8 cellular contexts compared by ENCODE assay signal in genomic region chr3:51390600-51391074, GRCh38. TPM values are rescaled to one million over a fixed set of nuclear protein-coding genes. Genes with fewer than 3 reads are reported as not detected.
A peak's percentile ranks its signal among the peaks of the same experiment; 100 is the strongest.
DNase-seq lines count a peak whose midpoint lies in the region; ATAC-seq, FAIRE-seq and TF ChIP-seq lines count a peak whose summit lies in the region.

No MANE protein-coding gene starts in this region.

- TF ChIP-seq POLR2A in HCT116 (IDR thresholded peaks at IDR 0.05; ENCODE audit: borderline replicate concordance, extremely low read depth, insufficient read depth, insufficient read length) (no peak), HepG2 (IDR thresholded peaks at IDR 0.05; ENCODE audit: insufficient read depth in 1 of 2, low read depth in 2 of 2, low read length in 2 of 2) (peak in 1 of 2 experiments; percentile 18; a peak in 1 of 4 replicates), H54 (IDR thresholded peaks at IDR 0.05; ENCODE audit: low read depth, low read length) (no peak)

- peak; percentile 73 for FAIRE-seq in HepG2 (lab: Jason Lieb, UNC)
- FAIRE-seq in H54 (lab: Jason Lieb, UNC): no peak

- H3K9ac ChIP-seq in HCT116 (ENCODE audit: low read length): peak overlapping the region; percentile 28
- peak overlapping the region; percentile 64 for H3K9ac ChIP-seq in HepG2 (ENCODE audit: insufficient read depth, low read depth, low read length)

- no peak overlapping the region for H2AFZ ChIP-seq in HCT116 (ENCODE audit: low read depth, low read length, poor library complexity, severe bottlenecking)
- no peak overlapping the region for H2AFZ ChIP-seq in HepG2 (ENCODE audit: low read length)

- CTCF ChIA-PET in AG04450 (lab: Charles Lee) (interaction anchor here (0.6 to 6.7 kb wide), 19 partner anchors 10 to 1955 kb away, joined by 3 to 55 read pairs (median 8); partner anchors contain the start of genes CISH and DCAF1), HCT116 (lab: Charles Lee) (interaction anchor here (1.3 to 2.5 kb wide), 4 partner anchors 9 to 774 kb away, joined by 3 to 10 read pairs (median 8); partner anchors contain the start of genes DCAF1 and MAPKAPK3), HepG2 (lab: Yijun Ruan, JAX; ENCODE audit: low intra/inter-chr PET ratio, low total read pairs) (interaction anchor here (1.1 kb wide), 2 partner anchors 44 to 291 kb away, joined by 3 read pairs; no protein-coding TSS in a partner anchor)

- peak overlapping the region; percentile 82 for H3K4me2 ChIP-seq in HCT116 (ENCODE audit: low read length)
- H3K4me2 ChIP-seq in HepG2 (ENCODE audit: low read depth, low read length): peak overlapping the region; percentile 93

- no peak for TF ChIP-seq RAD21 in HCT116 (IDR thresholded peaks at IDR 0.05; ENCODE audit: low read depth)
- TF ChIP-seq RAD21 in HepG2 (CRISPR knock-in tag; IDR thresholded peaks at IDR 0.05): no peak

- no TSS peak for BruUV-seq in HCT116 (replicated peaks; lab: Mats Ljungman, UMichigan)
- BruUV-seq in HepG2 (replicated peaks; lab: Mats Ljungman, UMichigan): no TSS peak

- no peaks in the 10 kb centered on the region for H4K20me1 ChIP-seq in HCT116 (ENCODE audit: insufficient read depth)
- H4K20me1 ChIP-seq in HepG2 (ENCODE audit: insufficient read depth, low read length): peaks cover 27% of the 10 kb centered on the region

- H3K4me1 Mint-ChIP-seq in activated naive CD8-positive, alpha-beta T cell (ENCODE audit: low read depth): peaks cover 60% of the 10 kb centered on the region
- peaks cover 40% of the 10 kb centered on the region for H3K4me1 Mint-ChIP-seq in type B pancreatic cell (ENCODE audit: unreplicated experiment)

- H3K4me1 ChIP-seq in HCT116 (ENCODE audit: control insufficient read depth in 1 of 2, insufficient read depth in 2 of 2, low read length in 2 of 2) (peaks cover 23 to 48% of the 10 kb centered on the region in 2 experiments; a peak in 3 of 4 replicates), HepG2 (ENCODE audit: insufficient read depth, low read length) (peaks cover 77% of the 10 kb centered on the region)

- intact Hi-C loops in HCT116 (cut with micrococcal nuclease) (loop anchor here (1.0 to 5.0 kb wide), 3 partner anchors 282 to 774 kb away; partner anchors contain the start of gene TEX264), HepG2 (cut with micrococcal nuclease; ENCODE audit: unreplicated experiment) (loop anchor here (2.0 kb wide), 1 partner anchor 44 kb away; no protein-coding TSS in a partner anchor)

- peaks cover 17% of the 10 kb centered on the region for H3K9me3 ChIP-seq in AG04450 (ENCODE audit: control insufficient read depth, insufficient read depth, low read length)
- peaks cover 0 to 14% of the 10 kb centered on the region in 2 experiments; a peak in 1 of 4 replicates for H3K9me3 ChIP-seq in HCT116 (ENCODE audit: control insufficient read depth in 1 of 2, insufficient read depth in 1 of 2, low read depth in 1 of 2, low read length in 2 of 2)
- no peaks in the 10 kb centered on the region for H3K9me3 ChIP-seq in HepG2 (ENCODE audit: low read length)

- H3K27me3 ChIP-seq in AG04450 (ENCODE audit: control insufficient read depth, insufficient read depth, low read length) (no peaks in the 10 kb centered on the region), HCT116 (ENCODE audit: insufficient read depth, low read length) (no peaks in the 10 kb centered on the region), HepG2 (ENCODE audit: control insufficient read depth in 1 of 2, insufficient read depth in 2 of 2, low read length in 2 of 2) (no peaks in the 10 kb centered on the region; a peak in 1 of 5 replicates)

- no peaks in the 10 kb centered on the region for H3K27me3 Mint-ChIP-seq in activated naive CD8-positive, alpha-beta T cell
- H3K27me3 Mint-ChIP-seq in type B pancreatic cell: no peaks in the 10 kb centered on the region

- H3K4me3 Mint-ChIP-seq in activated naive CD8-positive, alpha-beta T cell: peak overlapping the region; percentile 70
- peak overlapping the region; percentile 78 for H3K4me3 Mint-ChIP-seq in type B pancreatic cell

- in situ Hi-C loops in HepG2 (cut with HindIII; ENCODE audit: extremely low pct_ligation_motif_present, low pct_unique_long_range_greater_than_20kb): no loop called here

- H3K4me3 ChIP-seq in AG04450 (ENCODE audit: low read depth, low read length) (peak overlapping the region; percentile 49), HCT116 (replicated peaks in 1 of 2; ENCODE audit: low read depth in 1 of 2, low read length in 2 of 2) (peak overlapping the region; percentile 37 to 59), HepG2 (replicated peaks in 1 of 3; ENCODE audit: insufficient read depth in 1 of 3, low read depth in 2 of 3, low read length in 3 of 3) (peak overlapping the region in 2 of 3 experiments; percentile 41 to 66; a peak in 5 of 6 replicates)

- RAD21 ChIA-PET in HCT116 (lab: Charles Lee; ENCODE audit: low non-redundant PET in 1 of 2, low total read pairs in 2 of 2, uncharacterized antibody in 2 of 2, unreplicated experiment in 2 of 2): interaction anchor here in 1 of 2 experiments (0.6 kb wide), 1 partner anchor 774 kb away, joined by 4 read pairs; the partner anchor contains the start of gene MAPKAPK3

- no peak for TF ChIP-seq EP300 in HepG2 (IDR thresholded peaks at IDR 0.05; ENCODE audit: low read depth in 2 of 2, low read length in 2 of 2)
- no peak for TF ChIP-seq EP300 in HepG2 (CRISPR knock-in tag; IDR thresholded peaks at IDR 0.05; ENCODE audit: borderline replicate concordance)

- H3K9me2 ChIP-seq in HCT116 (ENCODE audit: insufficient read depth): no peaks in the 10 kb centered on the region

- H3K36me3 ChIP-seq in HCT116 (ENCODE audit: control insufficient read depth in 1 of 2, insufficient read depth in 2 of 2, low read length in 2 of 2): peaks cover 5 to 68% of the 10 kb centered on the region in 2 experiments; a peak in 3 of 4 replicates
- H3K36me3 ChIP-seq in HepG2 (replicated peaks in 1 of 2; ENCODE audit: control insufficient read depth in 1 of 2, insufficient read depth in 2 of 2, low read length in 2 of 2): peaks cover 16 to 44% of the 10 kb centered on the region in 2 experiments

- WGBS in HepG2 (ENCODE audit: low lambda C conversion rate): 94% methylated on average over 6 of the region's 23 CpGs

- POLR2A ChIA-PET in AG04450 (lab: Yijun Ruan, JAX): no interaction called here
- POLR2A ChIA-PET in HCT116 (lab: Charles Lee): no interaction called here
- POLR2A ChIA-PET in HepG2 (lab: Yijun Ruan, JAX): interaction anchor here (1.3 kb wide), 1 partner anchor 789 kb away, joined by 3 read pairs; no protein-coding TSS in a partner anchor

- H3K9me3 Mint-ChIP-seq in activated naive CD8-positive, alpha-beta T cell (ENCODE audit: low read depth): no peaks in the 10 kb centered on the region
- H3K9me3 Mint-ChIP-seq in type B pancreatic cell: no peaks in the 10 kb centered on the region

- peaks cover 18% of the 10 kb centered on the region for H3K36me3 Mint-ChIP-seq in activated naive CD8-positive, alpha-beta T cell
- H3K36me3 Mint-ChIP-seq in type B pancreatic cell: peaks cover 49% of the 10 kb centered on the region

- H3K27ac ChIP-seq in AG04450 (ENCODE audit: low read depth, low read length) (peak overlapping the region; percentile 43), HCT116 (ENCODE audit: low read depth, low read length) (peak overlapping the region; percentile 62), HepG2 (ENCODE audit: extremely low read length, insufficient read depth, low read length) (peak overlapping the region; percentile 54)

- H3K27ac Mint-ChIP-seq in activated naive CD8-positive, alpha-beta T cell: peak overlapping the region; percentile 81
- H3K27ac Mint-ChIP-seq in type B pancreatic cell: peak overlapping the region; percentile 99

- TF ChIP-seq CTCF in AG04450 (IDR thresholded peaks at IDR 0.05; ENCODE audit: low read depth, low read length): peak; percentile 84; the same call in 1 of the 2 replicates
- TF ChIP-seq CTCF in HCT116 (IDR thresholded peaks at IDR 0.05 in 2 of 3, conservative IDR thresholded peaks at IDR 0.05 in 1 of 3; ENCODE audit: borderline replicate concordance in 1 of 3, insufficient read depth in 1 of 3, low read depth in 2 of 3, low read length in 2 of 3): peak in 1 of 3 experiments; percentile 78; a peak in 2 of 6 replicates
- no peak for TF ChIP-seq CTCF in HepG2 (CRISPR knock-in tag; IDR thresholded peaks at IDR 0.05)
- no peak for TF ChIP-seq CTCF in type B pancreatic cell (conservative IDR thresholded peaks at IDR 0.05)

- H3K79me2 ChIP-seq in HCT116 (ENCODE audit: insufficient read depth, low read length) (peaks cover 56% of the 10 kb centered on the region), HepG2 (ENCODE audit: insufficient read depth, low read length) (peaks cover 61% of the 10 kb centered on the region)

- DNase-seq in AG04450 (ENCODE audit: low read depth, low spot score): no peak
- DNase-seq in HCT116 (ENCODE audit: low read depth, low spot score): no peak
- no peak for DNase-seq in HepG2 (ENCODE audit: low spot score)
- DNase-seq in type B pancreatic cell (ENCODE audit: extremely low spot score, unreplicated experiment): no peak
- no peak for DNase-seq in NCI-H146 treated with DMSO at 0.1 percent for 48 hours (lab: John Stamatoyannopoulos, UW; ENCODE audit: unreplicated experiment)
- DNase-seq in H54 (ENCODE audit: insufficient read length, low spot score): no peak

- ATAC-seq in HCT116: peak; percentile 26; the same call in 1 of the 2 replicates
- ATAC-seq in HepG2: no peak
- no peak for ATAC-seq in HG03521 (IDR thresholded peaks at IDR 0.05; ENCODE audit: unreplicated experiment)

RNA-seq across cellular contexts. Expression of gene RBM15B, which starts 0.4 kb away (rescaled TPM):
- polyA plus RNA-seq in AG04450 (2011; rRNA removed) (12.5 and 17.0 TPM in 2 replicates), HepG2 (2011; rRNA removed) (8.2 and 8.5 TPM in 2 replicates)
- 21.9 and 25.8 TPM in 2 replicates for polyA minus RNA-seq in AG04450 (2011; rRNA and poly(A)+ RNA removed)
- total RNA-seq in HCT116 (2021; ENCODE audit: unreplicated experiment) (24.1 TPM), HepG2 (2016; rRNA removed; fragmentation: Illumina TruSeq; extraction: Trizol) (19.3 and 19.6 TPM in 2 replicates), type B pancreatic cell (ENCODE audit: low replicate concordance) (54.3 and 66.4 TPM in 2 replicates)
- polyA plus RNA-seq in HCT116 (2012): 15.6 and 15.8 TPM in 2 replicates
- total RNA-seq in HepG2 (2016; cell fraction: cytosol; rRNA removed; fragmentation: Illumina TruSeq; extraction: Trizol; ENCODE audit: low read depth): 4.0 and 4.1 TPM in 2 replicates
- 15.8 and 19.9 TPM in 2 replicates for total RNA-seq in HepG2 (2016; cell fraction: insoluble cytoplasmic fraction; rRNA removed; fragmentation: Illumina TruSeq; extraction: Trizol)
- 21.6 and 22.6 TPM in 2 replicates for total RNA-seq in HepG2 (2016; cell fraction: membrane; rRNA removed; fragmentation: Illumina TruSeq; extraction: Trizol)
- total RNA-seq in HepG2 (2016; cell fraction: nucleus; rRNA removed; fragmentation: Illumina TruSeq; extraction: Trizol): 15.0 and 17.5 TPM in 2 replicates
- polyA plus RNA-seq in HepG2 (2011; cell fraction: cytosol; rRNA removed): 8.8 and 9.8 TPM in 2 replicates
- 10.4 and 11.9 TPM in 2 replicates for polyA plus RNA-seq in HepG2 (2011; cell fraction: nucleus; rRNA removed)
- 9.6 and 10.5 TPM in 2 replicates for polyA plus RNA-seq in HepG2 (2012)
- polyA plus RNA-seq in HepG2 (2016; cell fraction: cytosol; fragmentation: Illumina TruSeq; extraction: Trizol; ENCODE audit: low read depth): 3.9 and 4.1 TPM in 2 replicates
- 20.7 and 23.7 TPM in 2 replicates for polyA plus RNA-seq in HepG2 (2016; cell fraction: insoluble cytoplasmic fraction; fragmentation: Illumina TruSeq; extraction: Trizol; ENCODE audit: low read depth)
- polyA plus RNA-seq in HepG2 (2016; cell fraction: membrane; fragmentation: Illumina TruSeq; extraction: Trizol; ENCODE audit: low read depth): 17.3 and 19.5 TPM in 2 replicates
- polyA plus RNA-seq in HepG2 (2016; cell fraction: nucleus; fragmentation: Illumina TruSeq; extraction: Trizol; ENCODE audit: insufficient read depth, low read depth): 21.7 and 22.1 TPM in 2 replicates
- 23.7 and 28.7 TPM in 2 replicates for polyA minus RNA-seq in HepG2 (2011; rRNA and poly(A)+ RNA removed; ENCODE audit: low replicate concordance)
- polyA minus RNA-seq in HepG2 (2011; cell fraction: cytosol; rRNA and poly(A)+ RNA removed): 9.1 and 9.2 TPM in 2 replicates
- polyA minus RNA-seq in HepG2 (2011; cell fraction: nucleus; rRNA and poly(A)+ RNA removed): 30.8 and 31.5 TPM in 2 replicates

RNA-seq across cellular contexts. Expression of gene MANF, which starts 5.5 kb away (rescaled TPM):
- polyA plus RNA-seq in AG04450 (2011; rRNA removed) (58.8 and 79.5 TPM in 2 replicates), HepG2 (2011; rRNA removed) (47.6 and 55.4 TPM in 2 replicates)
- polyA minus RNA-seq in AG04450 (2011; rRNA and poly(A)+ RNA removed): 15.5 and 16.5 TPM in 2 replicates
- total RNA-seq in HCT116 (2021; ENCODE audit: unreplicated experiment) (132 TPM), HepG2 (2016; rRNA removed; fragmentation: Illumina TruSeq; extraction: Trizol) (111 and 269 TPM in 2 replicates), type B pancreatic cell (ENCODE audit: low replicate concordance) (139 and 187 TPM in 2 replicates)
- polyA plus RNA-seq in HCT116 (2012): 95.1 and 99.2 TPM in 2 replicates
- 69.4 and 76.3 TPM in 2 replicates for total RNA-seq in HepG2 (2016; cell fraction: cytosol; rRNA removed; fragmentation: Illumina TruSeq; extraction: Trizol; ENCODE audit: low read depth)
- 107 and 262 TPM in 2 replicates for total RNA-seq in HepG2 (2016; cell fraction: insoluble cytoplasmic fraction; rRNA removed; fragmentation: Illumina TruSeq; extraction: Trizol)
- total RNA-seq in HepG2 (2016; cell fraction: membrane; rRNA removed; fragmentation: Illumina TruSeq; extraction: Trizol): 72.9 and 73.6 TPM in 2 replicates
- 161 and 173 TPM in 2 replicates for total RNA-seq in HepG2 (2016; cell fraction: nucleus; rRNA removed; fragmentation: Illumina TruSeq; extraction: Trizol)
- 45.7 and 62.4 TPM in 2 replicates for polyA plus RNA-seq in HepG2 (2011; cell fraction: cytosol; rRNA removed)
- polyA plus RNA-seq in HepG2 (2011; cell fraction: nucleus; rRNA removed): 15.5 and 21.5 TPM in 2 replicates
- 75.8 and 112 TPM in 2 replicates for polyA plus RNA-seq in HepG2 (2012)
- 49.9 and 54.5 TPM in 2 replicates for polyA plus RNA-seq in HepG2 (2016; cell fraction: cytosol; fragmentation: Illumina TruSeq; extraction: Trizol; ENCODE audit: low read depth)
- polyA plus RNA-seq in HepG2 (2016; cell fraction: insoluble cytoplasmic fraction; fragmentation: Illumina TruSeq; extraction: Trizol; ENCODE audit: low read depth): 114 and 115 TPM in 2 replicates
- polyA plus RNA-seq in HepG2 (2016; cell fraction: membrane; fragmentation: Illumina TruSeq; extraction: Trizol; ENCODE audit: low read depth): 56.5 and 56.9 TPM in 2 replicates
- 280 and 295 TPM in 2 replicates for polyA plus RNA-seq in HepG2 (2016; cell fraction: nucleus; fragmentation: Illumina TruSeq; extraction: Trizol; ENCODE audit: insufficient read depth, low read depth)
- polyA minus RNA-seq in HepG2 (2011; rRNA and poly(A)+ RNA removed; ENCODE audit: low replicate concordance): 5.1 and 7.1 TPM in 2 replicates
- 15.4 and 17.7 TPM in 2 replicates for polyA minus RNA-seq in HepG2 (2011; cell fraction: cytosol; rRNA and poly(A)+ RNA removed)
- polyA minus RNA-seq in HepG2 (2011; cell fraction: nucleus; rRNA and poly(A)+ RNA removed): 16.2 and 19.4 TPM in 2 replicates
